In the genomic region with DNA sequence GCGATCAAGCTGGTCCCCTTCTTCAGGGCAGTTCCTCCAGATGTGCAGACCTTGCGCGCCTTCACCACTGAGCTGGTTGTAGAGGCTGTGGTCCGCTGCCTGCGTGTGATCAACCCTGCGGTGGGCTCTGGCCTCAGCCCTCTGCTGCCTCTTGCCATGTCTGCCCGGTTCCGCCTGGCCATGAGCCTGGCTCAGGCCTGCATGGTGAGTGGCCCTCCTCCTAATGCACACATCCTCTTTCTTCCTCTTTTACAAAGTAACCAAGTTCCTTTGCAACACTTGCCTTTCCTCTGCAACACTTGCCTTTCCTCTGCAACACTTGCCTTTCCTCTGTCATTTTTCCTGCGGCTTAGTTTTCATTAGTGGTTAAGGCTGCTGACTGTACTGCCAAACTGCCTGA, we compare ENCODE assay signal across 12 cellular contexts. TPM values are rescaled to one million over a fixed set of nuclear protein-coding genes. Genes with fewer than 3 reads are reported as not detected.
A peak's percentile ranks its signal among the peaks of the same experiment; 100 is the strongest.
DNase-seq lines count a peak whose midpoint lies in the region; ATAC-seq and TF ChIP-seq lines count a peak whose summit lies in the region.
"Had no signal": no experiment of that assay in that cellular context is flagged by ENCODE, and none has a peak within 500 bp of the region (broad histone marks: within the 10 kb centered on the region; RNA-seq: fewer than 3 reads in every experiment).

No MANE protein-coding gene starts in this region.

- no peaks in the 10 kb centered on the region for H3F3A ChIP-seq in Loucy (ENCODE audit: low read depth)

- no peaks in the 10 kb centered on the region for H3K9me3 Mint-ChIP-seq in activated CD8-positive, alpha-beta memory T cell treated with anti-CD3 and anti-CD28 coated beads, Interleukin-2, amount 10 ng/mL, durations not matched to agents 7 days and 5 days (ENCODE audit: low read depth)
- no peaks in the 10 kb centered on the region for H3K9me3 Mint-ChIP-seq in activated naive CD8-positive, alpha-beta T cell (ENCODE audit: low read depth)

- H3K4me3 Mint-ChIP-seq in activated CD8-positive, alpha-beta memory T cell treated with anti-CD3 and anti-CD28 coated beads, Interleukin-2, amount 10 ng/mL, durations not matched to agents 7 days and 5 days = peak overlapping the region; percentile 91
- peak overlapping the region; percentile 95 for H3K4me3 Mint-ChIP-seq in activated naive CD8-positive, alpha-beta T cell

- H3K9ac ChIP-seq in Loucy (ENCODE audit: low read depth, low read length, poor library complexity, severe bottlenecking) = peak overlapping the region; percentile 32

- peaks cover 5% of the 10 kb centered on the region for H3K36me3 Mint-ChIP-seq in activated CD8-positive, alpha-beta memory T cell treated with anti-CD3 and anti-CD28 coated beads, Interleukin-2, amount 10 ng/mL, durations not matched to agents 7 days and 5 days
- peaks cover 3% of the 10 kb centered on the region for H3K36me3 Mint-ChIP-seq in activated naive CD8-positive, alpha-beta T cell

- H3K9me2 ChIP-seq in Loucy (replicated peaks; ENCODE audit: low read depth, low read length) = no peaks in the 10 kb centered on the region

- H4K20me1 ChIP-seq in Loucy (ENCODE audit: insufficient read depth, low read length, poor library complexity, severe bottlenecking) = no peaks in the 10 kb centered on the region
- no peaks in the 10 kb centered on the region for H4K20me1 ChIP-seq in osteoblast (ENCODE audit: insufficient read depth, low read length)

- H3K4me1 Mint-ChIP-seq in activated CD8-positive, alpha-beta memory T cell treated with anti-CD3 and anti-CD28 coated beads, Interleukin-2, amount 10 ng/mL, durations not matched to agents 7 days and 5 days = peaks cover 21% of the 10 kb centered on the region
- peaks cover 29% of the 10 kb centered on the region for H3K4me1 Mint-ChIP-seq in activated naive CD8-positive, alpha-beta T cell (ENCODE audit: low read depth)

- no peaks in the 10 kb centered on the region for H3K36me3 ChIP-seq in Loucy (ENCODE audit: insufficient read depth, low read length)
- no peaks in the 10 kb centered on the region for H3K36me3 ChIP-seq in osteoblast (ENCODE audit: insufficient read depth, low read length)
- H3K36me3 ChIP-seq: heart left ventricle had no signal

- ATAC-seq in activated CD8-positive, alpha-beta memory T cell treated with anti-CD3 and anti-CD28 coated beads, Interleukin-2, amount 10 ng/mL, durations not matched to agents 7 days and 5 days = no peak
- ATAC-seq in HG03565 (IDR thresholded peaks at IDR 0.05; ENCODE audit: unreplicated experiment) = no peak
- no peak for ATAC-seq in GM21423 (IDR thresholded peaks at IDR 0.05; ENCODE audit: unreplicated experiment)

- H3K27ac ChIP-seq in osteoblast (ENCODE audit: low read depth, low read length) = no peak overlapping the region

- H3K27me3 Mint-ChIP-seq in activated CD8-positive, alpha-beta memory T cell treated with anti-CD3 and anti-CD28 coated beads, Interleukin-2, amount 10 ng/mL, durations not matched to agents 7 days and 5 days = no peaks in the 10 kb centered on the region
- no peaks in the 10 kb centered on the region for H3K27me3 Mint-ChIP-seq in activated naive CD8-positive, alpha-beta T cell

- CTCF ChIA-PET in activated CD8-positive, alpha-beta memory T cell treated with anti-CD3 and anti-CD28 coated beads, Interleukin-2, amount 10 ng/mL, durations not matched to agents 7 days and 5 days (lab: Charles Lee) = no interaction called here

- H3K27ac Mint-ChIP-seq in activated CD8-positive, alpha-beta memory T cell treated with anti-CD3 and anti-CD28 coated beads, Interleukin-2, amount 10 ng/mL, durations not matched to agents 7 days and 5 days = peak overlapping the region; percentile 63
- peak overlapping the region; percentile 81 for H3K27ac Mint-ChIP-seq in activated naive CD8-positive, alpha-beta T cell

- no peaks in the 10 kb centered on the region for H3K4me1 ChIP-seq in Loucy (ENCODE audit: insufficient read depth, low read length, poor library complexity, severe bottlenecking)
- H3K4me1 ChIP-seq in osteoblast (ENCODE audit: insufficient read depth, low read length) = no peaks in the 10 kb centered on the region

- peak overlapping the region; percentile 88 for H3K4me3 ChIP-seq in Loucy (ENCODE audit: low read length, poor library complexity, severe bottlenecking)
- H3K4me3 ChIP-seq in osteoblast (ENCODE audit: insufficient read depth, low read length) = no peak overlapping the region
- H3K4me3 ChIP-seq: heart left ventricle had no signal

- H3K4me2 ChIP-seq in Loucy (ENCODE audit: low read depth, low read length, poor library complexity, severe bottlenecking) (peak overlapping the region; percentile 83), osteoblast (ENCODE audit: insufficient read depth, low read length) (no peak overlapping the region)

- no peak for TF ChIP-seq CTCF in Loucy (conservative IDR thresholded peaks at IDR 0.05; ENCODE audit: low read length)
- TF ChIP-seq CTCF in osteoblast (IDR thresholded peaks at IDR 0.05; ENCODE audit: extremely low read depth, low read depth, low read length) = no peak

- H2AFZ ChIP-seq in Loucy (ENCODE audit: low read length) (no peak overlapping the region), osteoblast (ENCODE audit: low read length) (no peak overlapping the region)

- DNase-seq in activated CD8-positive, alpha-beta memory T cell treated with anti-CD3 and anti-CD28 coated beads, Interleukin-2, amount 10 ng/mL, durations not matched to agents 7 days and 5 days = no peak
- no peak for DNase-seq in activated CD8-positive, alpha-beta memory T cell treated with anti-CD3 and anti-CD28 coated beads, Interleukin-2, amount 50 U/mL, for 4 hours
- DNase-seq in osteoblast (ENCODE audit: insufficient read length, low spot score, missing footprints) (peak; percentile 57), NCI-H2196 treated with DMSO at 0.1 percent for 48 hours (lab: John Stamatoyannopoulos, UW; ENCODE audit: unreplicated experiment) (no peak)
- DNase-seq: activated gamma-delta T cell, heart left ventricle, midbrain, NCI-H226 had no signal

- H3K79me2 ChIP-seq in Loucy (ENCODE audit: insufficient read depth, low read length) (peaks cover 5% of the 10 kb centered on the region; the same call in 1 of the 2 replicates), osteoblast (ENCODE audit: insufficient read depth, low read length) (peaks cover 2% of the 10 kb centered on the region)

- H3K9me3 ChIP-seq in Loucy (ENCODE audit: insufficient read depth, low read depth, low read length) (no peaks in the 10 kb centered on the region), osteoblast (ENCODE audit: low read depth, low read length) (no peaks in the 10 kb centered on the region)
- H3K9me3 ChIP-seq: heart left ventricle had no signal

- H3K27me3 ChIP-seq in Loucy (ENCODE audit: insufficient read depth, low read length, poor library complexity, severe bottlenecking) (no peaks in the 10 kb centered on the region), osteoblast (ENCODE audit: insufficient read depth, low read length) (no peaks in the 10 kb centered on the region)
- H3K27me3 ChIP-seq: heart left ventricle had no signal

RNA-seq across cellular contexts. Expression of a gene that starts 1.8 kb away (rescaled TPM):
- total RNA-seq in activated CD8-positive, alpha-beta memory T cell treated with anti-CD3 and anti-CD28 coated beads, Interleukin-2, amount 10 ng/mL, durations not matched to agents 7 days and 5 days = 10 to 100 TPM; 24.6 to 29.9 TPM
- 13.3 and 15.6 TPM in 2 replicates for total RNA-seq in osteoblast

RNA-seq across cellular contexts. Expression of a gene that starts 3.9 kb away (rescaled TPM):
- total RNA-seq in activated CD8-positive, alpha-beta memory T cell treated with anti-CD3 and anti-CD28 coated beads, Interleukin-2, amount 10 ng/mL, durations not matched to agents 7 days and 5 days = 1 to 10 TPM in 1 of 2 experiments, under 1 TPM in 1; 0.19 to 1.3 TPM
- not detected in 2 replicates for total RNA-seq in osteoblast

RNA-seq across cellular contexts. Expression of a gene that starts 27.4 kb away (rescaled TPM):
- 10 to 100 TPM; 26.8 to 82.1 TPM for total RNA-seq in activated CD8-positive, alpha-beta memory T cell treated with anti-CD3 and anti-CD28 coated beads, Interleukin-2, amount 10 ng/mL, durations not matched to agents 7 days and 5 days
- total RNA-seq in osteoblast = not detected in 2 replicates

RNA-seq across cellular contexts. Expression of a gene that starts 32.5 kb away (rescaled TPM):
- 10 to 100 TPM; 13.9 to 14.4 TPM for total RNA-seq in activated CD8-positive, alpha-beta memory T cell treated with anti-CD3 and anti-CD28 coated beads, Interleukin-2, amount 10 ng/mL, durations not matched to agents 7 days and 5 days
- total RNA-seq in osteoblast = 3.2 and 4.0 TPM in 2 replicates

RNA-seq across cellular contexts. Expression of a gene that starts 37.1 kb away (rescaled TPM):
- total RNA-seq in activated CD8-positive, alpha-beta memory T cell treated with anti-CD3 and anti-CD28 coated beads, Interleukin-2, amount 10 ng/mL, durations not matched to agents 7 days and 5 days = 1 to 10 TPM; 1.9 to 3.9 TPM
- total RNA-seq in osteoblast = 0.29 and 0.36 TPM in 2 replicates

Comparison
In these comparisons a context has a peak if more than half of its experiments do, and no peak if none do; other contexts are left out.
1. RNA of a gene that starts 27.4 kb away (total RNA-seq): 26.8 to 82.1 TPM in activated CD8-positive, alpha-beta memory T cell treated with anti-CD3 and anti-CD28 coated beads, Interleukin-2, amount 10 ng/mL, durations not matched to agents 7 days and 5 days; not detected in osteoblast; every median in the first group is over 10 times any median in the second.